In genomic region chr17:76702941-76703637, GRCh38 we compare ENCODE assay signal across 14 cellular contexts.
"Had no signal": no experiment of that assay in that cellular context is flagged by ENCODE, and none has a peak within 500 bp of the region (broad histone marks: within the 10 kb centered on the region; RNA-seq: fewer than 3 reads in every experiment).

No MANE protein-coding gene starts in this region.

- H3K27me3 ChIP-seq: breast epithelium, dorsolateral prefrontal cortex, pancreas had no signal

- H3K4me1 Mint-ChIP-seq: activated CD4-positive, alpha-beta T cell treated with anti-CD3 and anti-CD28 coated beads, Interleukin-2, amount 10 ng/mL, durations not matched to agents 24 days and 14 days; activated naive CD8-positive, alpha-beta T cell treated with anti-CD3 and anti-CD28 coated beads for 36 hours had no signal

- H3K4me3 ChIP-seq: breast epithelium, dorsolateral prefrontal cortex, lower lobe of right lung, pancreas, smooth muscle cell had no signal

- DNase-seq: activated CD4-positive, alpha-beta T cell treated with anti-CD3 and anti-CD28 coated beads, Interleukin-2, amount 10 ng/mL, durations not matched to agents 24 days and 14 days; activated CD4-positive, CD25-positive, alpha-beta regulatory T cell; activated gamma-delta T cell treated with Interleukin-2 at 50 U/mL for 16 hours; activated naive CD8-positive, alpha-beta T cell treated with anti-CD3 and anti-CD28 coated beads for 36 hours; anterior cingulate cortex; dorsolateral prefrontal cortex; endodermal cell; kidney glomerular epithelial cell; lower lobe of right lung had no signal

- H3K9me3 ChIP-seq: breast epithelium, lower lobe of right lung, pancreas had no signal

- ATAC-seq: lower lobe of right lung, pancreas had no signal

- H3K9me3 Mint-ChIP-seq: activated CD4-positive, alpha-beta T cell treated with anti-CD3 and anti-CD28 coated beads, Interleukin-2, amount 10 ng/mL, durations not matched to agents 24 days and 14 days; activated naive CD8-positive, alpha-beta T cell treated with anti-CD3 and anti-CD28 coated beads for 36 hours; endodermal cell; mesothelial cell of epicardium; stimulated activated naive CD8-positive, alpha-beta T cell treated with anti-CD3 and anti-CD28 coated beads, Interleukin-15, Interleukin-2, amounts not matched to agents 100 ng/mL and 50 ng/mL, for 24 hours had no signal

- H3K4me1 ChIP-seq: pancreas had no signal

- H3K36me3 ChIP-seq: breast epithelium, lower lobe of right lung, pancreas had no signal

- H3K27ac ChIP-seq: lower lobe of right lung had no signal

- H3K27ac Mint-ChIP-seq: activated CD4-positive, alpha-beta T cell treated with anti-CD3 and anti-CD28 coated beads, Interleukin-2, amount 10 ng/mL, durations not matched to agents 24 days and 14 days; activated naive CD8-positive, alpha-beta T cell treated with anti-CD3 and anti-CD28 coated beads for 36 hours; endodermal cell; mesothelial cell of epicardium; stimulated activated naive CD8-positive, alpha-beta T cell treated with anti-CD3 and anti-CD28 coated beads, Interleukin-15, Interleukin-2, amounts not matched to agents 100 ng/mL and 50 ng/mL, for 24 hours had no signal

- H3K4me3 Mint-ChIP-seq: activated CD4-positive, alpha-beta T cell treated with anti-CD3 and anti-CD28 coated beads, Interleukin-2, amount 10 ng/mL, durations not matched to agents 24 days and 14 days; activated naive CD8-positive, alpha-beta T cell treated with anti-CD3 and anti-CD28 coated beads for 36 hours; endodermal cell; mesothelial cell of epicardium; stimulated activated naive CD8-positive, alpha-beta T cell treated with anti-CD3 and anti-CD28 coated beads, Interleukin-15, Interleukin-2, amounts not matched to agents 100 ng/mL and 50 ng/mL, for 24 hours had no signal

- H3K27me3 Mint-ChIP-seq: activated CD4-positive, alpha-beta T cell treated with anti-CD3 and anti-CD28 coated beads, Interleukin-2, amount 10 ng/mL, durations not matched to agents 24 days and 14 days; activated naive CD8-positive, alpha-beta T cell treated with anti-CD3 and anti-CD28 coated beads for 36 hours; stimulated activated naive CD8-positive, alpha-beta T cell treated with anti-CD3 and anti-CD28 coated beads, Interleukin-15, Interleukin-2, amounts not matched to agents 100 ng/mL and 50 ng/mL, for 24 hours had no signal

- H3K36me3 Mint-ChIP-seq: activated naive CD8-positive, alpha-beta T cell treated with anti-CD3 and anti-CD28 coated beads for 36 hours; mesothelial cell of epicardium had no signal
